Comparison of ENCODE assay signal across 26 cellular contexts in genomic region chr1:29585656-29586055, GRCh38.
DNase-seq lines count a peak whose midpoint lies in the region; ATAC-seq, FAIRE-seq and TF ChIP-seq lines count a peak whose summit lies in the region.
"Had no signal": no experiment of that assay in that cellular context is flagged by ENCODE, and none has a peak within 500 bp of the region (broad histone marks: within the 10 kb centered on the region; RNA-seq: fewer than 3 reads in every experiment).

No MANE protein-coding gene starts in this region.

- BruUV-seq in OCI-LY7 (replicated peaks; lab: Mats Ljungman, UMichigan) = no TSS peak

- DNase-seq in activated CD8-positive, alpha-beta memory T cell treated with anti-CD3 and anti-CD28 coated beads, Interleukin-2, amount 10 ng/mL, durations not matched to agents 7 days and 5 days = peak; percentile 14
- no peak for DNase-seq in activated CD8-positive, alpha-beta memory T cell treated with anti-CD3 and anti-CD28 coated beads, Interleukin-2, amount 50 U/mL, for 4 hours
- DNase-seq in bronchial epithelial cell (ENCODE audit: low read depth) (no peak), endodermal cell (peak; percentile 19), osteocyte (ENCODE audit: extremely low spot score, unreplicated experiment) (peak; percentile 79), OCI-LY7 (ENCODE audit: low spot score) (no peak), NK-92 (lab: John Stamatoyannopoulos, UW; ENCODE audit: unreplicated experiment) (no peak), activated gamma-delta T cell treated with Interleukin-2 at 50 U/mL for 16 hours (no peak)
- DNase-seq: AML-193; BE2C; CD4-positive, alpha-beta T cell; CD8-positive, alpha-beta memory T cell; DMS 273 treated with DMSO at 0.1 percent for 48 hours; DMS79; EL; GDM1; HFFc6 had no signal

- CTCF ChIA-PET in activated CD8-positive, alpha-beta memory T cell treated with anti-CD3 and anti-CD28 coated beads, Interleukin-2, amount 10 ng/mL, durations not matched to agents 7 days and 5 days (lab: Charles Lee) = no interaction called here
- CTCF ChIA-PET in OCI-LY7 (lab: Charles Lee; ENCODE audit: unreplicated experiment) = no interaction called here

- H3K4me1 ChIP-seq in endodermal cell (ENCODE audit: control insufficient read depth, insufficient read depth, low read length) (no peaks in the 10 kb centered on the region), OCI-LY7 (ENCODE audit: insufficient read depth, low read length, poor library complexity, severe bottlenecking) (no peaks in the 10 kb centered on the region)
- H3K4me1 ChIP-seq: BE2C, HAP-1 had no signal

- H3K27ac ChIP-seq in endodermal cell (ENCODE audit: low read depth, low read length) (no peak overlapping the region), OCI-LY7 (ENCODE audit: low read depth, low read length, poor library complexity, severe bottlenecking) (no peak overlapping the region)
- H3K27ac ChIP-seq: 22Rv1; BLaER1 treated with 17β-estradiol and CSF1 and Interleukin-3, amounts not matched to agents 10 nM and 100 nM; GM23248 had no signal

- no peaks in the 10 kb centered on the region for H3K36me3 Mint-ChIP-seq in activated CD8-positive, alpha-beta memory T cell treated with anti-CD3 and anti-CD28 coated beads, Interleukin-2, amount 10 ng/mL, durations not matched to agents 7 days and 5 days
- H3K36me3 Mint-ChIP-seq in endodermal cell (ENCODE audit: low read depth) = no peaks in the 10 kb centered on the region
- H3K36me3 Mint-ChIP-seq in osteocyte (ENCODE audit: unreplicated experiment) = no peaks in the 10 kb centered on the region
- H3K36me3 Mint-ChIP-seq: CD14-positive monocyte; CD8-positive, alpha-beta memory T cell had no signal

- no peaks in the 10 kb centered on the region for H3K9me3 ChIP-seq in endodermal cell (ENCODE audit: control insufficient read depth, low read length)
- no peaks in the 10 kb centered on the region for H3K9me3 ChIP-seq in OCI-LY7 (ENCODE audit: low read length)
- H3K9me3 ChIP-seq: BE2C, HAP-1 had no signal

- no peak overlapping the region for H3K4me3 Mint-ChIP-seq in activated CD8-positive, alpha-beta memory T cell treated with anti-CD3 and anti-CD28 coated beads, Interleukin-2, amount 10 ng/mL, durations not matched to agents 7 days and 5 days
- no peak overlapping the region for H3K4me3 Mint-ChIP-seq in endodermal cell
- no peak overlapping the region for H3K4me3 Mint-ChIP-seq in osteocyte (ENCODE audit: unreplicated experiment)
- H3K4me3 Mint-ChIP-seq: CD14-positive monocyte; CD4-positive, alpha-beta T cell; CD8-positive, alpha-beta memory T cell; HFFc6 had no signal

- no peak for ATAC-seq in activated CD8-positive, alpha-beta memory T cell treated with anti-CD3 and anti-CD28 coated beads, Interleukin-2, amount 10 ng/mL, durations not matched to agents 7 days and 5 days
- ATAC-seq: GM12878 had no signal

- H3K4me2 ChIP-seq in OCI-LY7 (ENCODE audit: low read length) = no peak overlapping the region
- H3K4me2 ChIP-seq: BLaER1 treated with 17β-estradiol and CSF1 and Interleukin-3, amounts not matched to agents 10 nM and 100 nM had no signal

- H3K79me2 ChIP-seq in OCI-LY7 (ENCODE audit: insufficient read depth, low read depth, low read length) = no peaks in the 10 kb centered on the region

- H3K4me1 Mint-ChIP-seq in activated CD8-positive, alpha-beta memory T cell treated with anti-CD3 and anti-CD28 coated beads, Interleukin-2, amount 10 ng/mL, durations not matched to agents 7 days and 5 days = no peaks in the 10 kb centered on the region
- H3K4me1 Mint-ChIP-seq in endodermal cell = no peaks in the 10 kb centered on the region
- no peaks in the 10 kb centered on the region for H3K4me1 Mint-ChIP-seq in osteocyte (ENCODE audit: unreplicated experiment)
- H3K4me1 Mint-ChIP-seq: CD14-positive monocyte; CD8-positive, alpha-beta memory T cell had no signal

- WGBS in endodermal cell (ENCODE audit: insufficient coverage in 1 of 2, insufficient read length in 1 of 2), 2 experiments = 87 to 96% methylated on average over 5 to 6 of the region's 6 CpGs

- H3K9me2 ChIP-seq in OCI-LY7 (ENCODE audit: insufficient read depth, low read length) = no peaks in the 10 kb centered on the region

- intact Hi-C loops in OCI-LY7 (cut with micrococcal nuclease; ENCODE audit: unreplicated experiment) = no loop called here

- H3K9me3 Mint-ChIP-seq in activated CD8-positive, alpha-beta memory T cell treated with anti-CD3 and anti-CD28 coated beads, Interleukin-2, amount 10 ng/mL, durations not matched to agents 7 days and 5 days (ENCODE audit: low read depth) = no peaks in the 10 kb centered on the region
- H3K9me3 Mint-ChIP-seq in endodermal cell = no peaks in the 10 kb centered on the region
- H3K9me3 Mint-ChIP-seq in osteocyte (ENCODE audit: unreplicated experiment) = peaks cover 4% of the 10 kb centered on the region
- H3K9me3 Mint-ChIP-seq: CD4-positive, alpha-beta T cell had no signal

- no peaks in the 10 kb centered on the region for H3K36me3 ChIP-seq in bronchial epithelial cell (ENCODE audit: control insufficient read depth, insufficient read depth, low read length)
- no peaks in the 10 kb centered on the region for H3K36me3 ChIP-seq in endodermal cell (ENCODE audit: control insufficient read depth, insufficient read depth, low read length)
- no peaks in the 10 kb centered on the region for H3K36me3 ChIP-seq in OCI-LY7 (ENCODE audit: insufficient read depth, low read length)
- H3K36me3 ChIP-seq: BE2C; BLaER1 treated with 17β-estradiol and CSF1 and Interleukin-3, amounts not matched to agents 10 nM and 100 nM; HAP-1 had no signal

- H3K9ac ChIP-seq in endodermal cell (ENCODE audit: extremely low read depth, low read length, poor library complexity, severe bottlenecking) = no peak overlapping the region
- H3K9ac ChIP-seq: BLaER1 treated with 17β-estradiol and CSF1 and Interleukin-3, amounts not matched to agents 10 nM and 100 nM; GM23248 had no signal

- peak; percentile 7 for FAIRE-seq in bronchial epithelial cell (lab: Jason Lieb, UNC)
- FAIRE-seq: A204.1, D721Med, GM12878, GM19239 had no signal

- no peaks in the 10 kb centered on the region for H3K27me3 Mint-ChIP-seq in activated CD8-positive, alpha-beta memory T cell treated with anti-CD3 and anti-CD28 coated beads, Interleukin-2, amount 10 ng/mL, durations not matched to agents 7 days and 5 days
- H3K27me3 Mint-ChIP-seq in endodermal cell (ENCODE audit: insufficient read depth) = peaks cover 6% of the 10 kb centered on the region
- H3K27me3 Mint-ChIP-seq in osteocyte (ENCODE audit: unreplicated experiment) = no peaks in the 10 kb centered on the region

- TF ChIP-seq CTCF in bronchial epithelial cell (IDR thresholded peaks at IDR 0.05; ENCODE audit: insufficient read depth, low read length, severe bottlenecking) (no peak), endodermal cell (conservative IDR thresholded peaks at IDR 0.05) (no peak), osteocyte (IDR thresholded peaks at IDR 0.05) (no peak), OCI-LY7 (conservative IDR thresholded peaks at IDR 0.05; ENCODE audit: low read length) (no peak)

- POLR2A ChIA-PET in OCI-LY7 (lab: Charles Lee) = no interaction called here

- H3K27me3 ChIP-seq in bronchial epithelial cell (ENCODE audit: control insufficient read depth, insufficient read depth, low read length) (no peaks in the 10 kb centered on the region), endodermal cell (ENCODE audit: control insufficient read depth, insufficient read depth, low read length, poor library complexity, severe bottlenecking) (peaks cover 10% of the 10 kb centered on the region)
- H3K27me3 ChIP-seq: BE2C; BLaER1 treated with 17β-estradiol and CSF1 and Interleukin-3, amounts not matched to agents 10 nM and 100 nM had no signal

- no peaks in the 10 kb centered on the region for H4K20me1 ChIP-seq in OCI-LY7 (ENCODE audit: insufficient read depth, low read length)
- H4K20me1 ChIP-seq: BLaER1 treated with 17β-estradiol and CSF1 and Interleukin-3, amounts not matched to agents 10 nM and 100 nM had no signal

- H3K4me3 ChIP-seq in bronchial epithelial cell (ENCODE audit: low read depth, low read length) = no peak overlapping the region
- H3K4me3 ChIP-seq in endodermal cell (ENCODE audit: low read length) = no peak overlapping the region
- no peak overlapping the region for H3K4me3 ChIP-seq in OCI-LY7 (ENCODE audit: low read depth, low read length, poor library complexity, severe bottlenecking)
- H3K4me3 ChIP-seq: BLaER1 treated with 17β-estradiol and CSF1 and Interleukin-3, amounts not matched to agents 10 nM and 100 nM; GM12878; GM23248; HAP-1 had no signal

- H3K27ac Mint-ChIP-seq in activated CD8-positive, alpha-beta memory T cell treated with anti-CD3 and anti-CD28 coated beads, Interleukin-2, amount 10 ng/mL, durations not matched to agents 7 days and 5 days = no peak overlapping the region
- no peak overlapping the region for H3K27ac Mint-ChIP-seq in endodermal cell
- H3K27ac Mint-ChIP-seq in osteocyte (ENCODE audit: unreplicated experiment) = no peak overlapping the region
- H3K27ac Mint-ChIP-seq: CD14-positive monocyte; CD4-positive, alpha-beta T cell; CD8-positive, alpha-beta memory T cell; HFFc6 had no signal

- no peak overlapping the region for H2AFZ ChIP-seq in OCI-LY7 (ENCODE audit: low read length)
- H2AFZ ChIP-seq: GM23248 had no signal

Comparison
In these comparisons a context has a peak if more than half of its experiments do, and no peak if none do; other contexts are left out.
1. DNase-seq: peak in activated CD8-positive, alpha-beta memory T cell treated with anti-CD3 and anti-CD28 coated beads, Interleukin-2, amount 10 ng/mL, durations not matched to agents 7 days and 5 days (single experiment), endodermal cell (single experiment) and osteocyte (single experiment); none in activated CD8-positive, alpha-beta memory T cell treated with anti-CD3 and anti-CD28 coated beads, Interleukin-2, amount 50 U/mL, for 4 hours (single experiment), bronchial epithelial cell (single experiment), OCI-LY7 (single experiment), NK-92 (single experiment) and activated gamma-delta T cell treated with Interleukin-2 at 50 U/mL for 16 hours (single experiment).